ENCODE assay signal across 8 cellular contexts in the genomic region with DNA sequence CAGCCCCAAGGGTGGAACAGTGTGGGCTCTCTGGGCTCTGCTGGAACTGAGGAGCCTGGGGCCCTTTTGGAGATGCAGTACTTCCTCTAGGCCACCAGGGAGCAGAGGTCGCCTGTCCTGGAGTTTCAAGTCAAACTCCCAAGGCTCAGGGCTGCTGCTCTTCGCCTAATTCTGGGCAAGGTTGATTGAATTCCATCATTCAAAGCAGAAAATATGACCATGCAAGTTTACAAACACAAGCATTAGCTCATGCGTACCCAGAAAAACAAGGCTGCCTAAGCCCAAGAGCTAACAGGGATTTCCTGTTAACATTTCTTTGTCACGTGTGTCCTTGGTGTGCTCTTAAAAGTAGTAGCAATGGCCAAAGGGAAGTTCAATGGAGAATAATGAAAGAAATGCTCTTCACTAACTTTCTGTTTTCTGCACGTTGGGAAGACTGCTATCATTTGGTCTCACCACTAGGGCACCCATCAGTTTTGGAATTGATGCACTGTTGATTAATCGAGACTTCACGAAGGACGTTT. TPM values are rescaled to one million over a fixed set of nuclear protein-coding genes. Genes with fewer than 3 reads are reported as not detected.
DNase-seq lines count a peak whose midpoint lies in the region; ATAC-seq and TF ChIP-seq lines count a peak whose summit lies in the region.

No MANE protein-coding gene starts in this region.

- H3K27me3 Mint-ChIP-seq in nephron (ENCODE audit: low read depth), result peaks cover 4% of the 10 kb centered on the region

- H3K36me3 ChIP-seq in esophagus squamous epithelium (no peaks in the 10 kb centered on the region), thoracic aorta (peaks cover 22% of the 10 kb centered on the region)

- no peak for TF ChIP-seq POLR2A in esophagus squamous epithelium (IDR thresholded peaks at IDR 0.05)

- 25 to 32% methylated on average over 8 of the region's 8 CpGs for WGBS in esophagus squamous epithelium, 2 donors

- H3K9me3 Mint-ChIP-seq in nephron, result no peaks in the 10 kb centered on the region

- H3K27ac ChIP-seq in C4-2B, result no peak overlapping the region
- H3K27ac ChIP-seq in esophagus squamous epithelium, result peak overlapping the region in 1 of 4 donors; percentile 57
- H3K27ac ChIP-seq in thoracic aorta, result peak overlapping the region; percentile 42 to 68

- no peak overlapping the region for H3K4me3 Mint-ChIP-seq in nephron

- H3K4me3 ChIP-seq in esophagus squamous epithelium (no peak overlapping the region), thoracic aorta (no peak overlapping the region)

- DNase-seq in NOMO-1 treated with dmso at 0.1 percent for 144 hours (lab: John Stamatoyannopoulos, UW; ENCODE audit: unreplicated experiment), result peak; percentile 74
- peak; percentile 35 for DNase-seq in activated T-cell treated with anti-CD3 and anti-CD28 coated beads for 24 hours (ENCODE audit: low read depth)
- DNase-seq in esophagus squamous epithelium (lab: John Stamatoyannopoulos, UW), result peak; percentile 10
- DNase-seq in thoracic aorta (ENCODE audit: low spot score), result no peak

- intact Hi-C loops in esophagus squamous epithelium (cut with DNase I), result no loop called here

- H3K9me3 ChIP-seq in esophagus squamous epithelium, result no peaks in the 10 kb centered on the region
- H3K9me3 ChIP-seq in thoracic aorta, result no peaks in the 10 kb centered on the region

- H3K27me3 ChIP-seq in esophagus squamous epithelium (peaks cover 0 to 53% (median 0%) of the 10 kb centered on the region in 4 donors), thoracic aorta (replicated peaks; ENCODE audit: insufficient read depth) (no peaks in the 10 kb centered on the region)

- peaks cover 38% of the 10 kb centered on the region for H3K4me1 Mint-ChIP-seq in nephron

- peak; percentile 79 for TF ChIP-seq CTCF in C4-2B (conservative IDR thresholded peaks at IDR 0.05)
- peak; percentile 43 to 89 (median 84) for TF ChIP-seq CTCF in esophagus squamous epithelium (IDR thresholded peaks at IDR 0.05)
- peak; percentile 79 to 87 (median 82) for TF ChIP-seq CTCF in nephron (IDR thresholded peaks at IDR 0.05; ENCODE audit: unreplicated experiment in 3 of 3)
- TF ChIP-seq CTCF in thoracic aorta (IDR thresholded peaks at IDR 0.05), result peak; percentile 94

- H3K27ac Mint-ChIP-seq in nephron, result peak overlapping the region in 1 of 3 experiments; percentile 44

- ATAC-seq in GM19025 (IDR thresholded peaks at IDR 0.05; ENCODE audit: low read depth, unreplicated experiment) (peak; percentile 69), HG03196 (IDR thresholded peaks at IDR 0.05; ENCODE audit: unreplicated experiment) (peak; percentile 79), thoracic aorta (ENCODE audit: insufficient number of reproducible peaks, low FRiP score, low read depth) (no peak)

- H3K36me3 Mint-ChIP-seq in nephron (ENCODE audit: low read depth), result no peaks in the 10 kb centered on the region

- peaks cover 0 to 47% (median 11%) of the 10 kb centered on the region in 3 donors for H3K4me1 ChIP-seq in esophagus squamous epithelium
- H3K4me1 ChIP-seq in thoracic aorta (ENCODE audit: control insufficient read depth in 1 of 2, low read depth in 2 of 2), result peaks cover 42 to 95% of the 10 kb centered on the region in 2 donors

RNA-seq across cellular contexts. Expression of a gene that starts 20.1 kb away (rescaled TPM):
- total RNA-seq in esophagus squamous epithelium (1 to 10 TPM in 1 of 4 donors, under 1 TPM in 3; 0.09 to 3.4 (median 0.35) TPM), thoracic aorta (10 to 100 TPM; 59.5 to 63.8 TPM)

RNA-seq across cellular contexts. Expression of a gene that starts 34.1 kb away (rescaled TPM):
- total RNA-seq in esophagus squamous epithelium, result not detected
- not detected for total RNA-seq in thoracic aorta

Comparison
In these comparisons a context has a peak if more than half of its experiments do, and no peak if none do; other contexts are left out.
1. RNA of a gene that starts 20.1 kb away (total RNA-seq): 59.5 to 63.8 TPM in thoracic aorta; 0.09 to 3.4 TPM in esophagus squamous epithelium; every median in the first group is over 10 times any median in the second.
2. Peak in every context shown above with its lines, with median percentiles within 50 percentile points of each other: CTCF ChIP-seq.